13 cellular contexts compared by ENCODE assay signal in genomic region chr2:168816369-168816768, GRCh38. TPM values are rescaled to one million over a fixed set of nuclear protein-coding genes. Genes with fewer than 3 reads are reported as not detected.
A peak's percentile ranks its signal among the peaks of the same experiment; 100 is the strongest.
DNase-seq lines count a peak whose midpoint lies in the region; ATAC-seq and TF ChIP-seq lines count a peak whose summit lies in the region.
"Had no signal": no experiment of that assay in that cellular context is flagged by ENCODE, and none has a peak within 500 bp of the region (broad histone marks: within the 10 kb centered on the region; RNA-seq: fewer than 3 reads in every experiment).

No MANE protein-coding gene starts in this region.

- no peak overlapping the region for H3K27ac ChIP-seq in upper lobe of right lung

- H3K9me3 ChIP-seq in upper lobe of right lung: no peaks in the 10 kb centered on the region

- DNase-seq in HCEC 1CT (peak; percentile 86), amniotic epithelial cell (ENCODE audit: low read depth) (peak; percentile 94), glomerular visceral epithelial cell (ENCODE audit: extremely low spot score) (peak; percentile 66), upper lobe of right lung (no peak), COLO668 (lab: John Stamatoyannopoulos, UW; ENCODE audit: unreplicated experiment) (no peak)
- no peak for DNase-seq in activated T-cell treated with anti-CD3 and anti-CD28 coated beads, Interleukin-2, amount 50 U/mL, for 1 hour
- DNase-seq: DND-41; NCI-H1694; nephron progenitor cell; stimulated activated CD4-positive, alpha-beta T cell treated with anti-CD3 and anti-CD28 coated beads, Interleukin-15, amount 100 ng/mL, for 24 hours; T-helper 2 cell had no signal

- no peaks in the 10 kb centered on the region for H3K36me3 ChIP-seq in upper lobe of right lung

- H3K4me3 ChIP-seq in upper lobe of right lung: no peak overlapping the region

- H3K27me3 ChIP-seq in upper lobe of right lung: no peaks in the 10 kb centered on the region

- intact Hi-C loops in upper lobe of right lung (cut with DNase I): no loop called here

- ATAC-seq in upper lobe of right lung (peak; percentile 30), GM21381 (IDR thresholded peaks at IDR 0.05; ENCODE audit: unreplicated experiment) (no peak)

- no peaks in the 10 kb centered on the region for H3K4me1 ChIP-seq in upper lobe of right lung

- no peak for TF ChIP-seq CTCF in upper lobe of right lung (IDR thresholded peaks at IDR 0.05)

RNA-seq across cellular contexts. Expression of gene NOSTRIN, which starts 13.9 kb away (rescaled TPM):
- 70.0 TPM for total RNA-seq in upper lobe of right lung
- total RNA-seq: activated CD8-positive, alpha-beta memory T cell treated with anti-CD3 and anti-CD28 coated beads for 36 hours had no signal

Comparison
In these comparisons a context has a peak if more than half of its experiments do, and no peak if none do; other contexts are left out.
1. DNase-seq: peak in HCEC 1CT (single experiment), amniotic epithelial cell (single experiment) and glomerular visceral epithelial cell (single experiment); none in upper lobe of right lung (single experiment), activated T-cell treated with anti-CD3 and anti-CD28 coated beads, Interleukin-2, amount 50 U/mL, for 1 hour (single experiment) and COLO668 (single experiment).